Comparison of ENCODE assay signal across 1 cellular context in genomic region chr3:72776-73175, GRCh38.
TF ChIP-seq lines count a peak whose summit lies in the region.

No MANE protein-coding gene starts in this region.

TF ChIP-seq in H1, 55 proteins besides CTCF, POLR2A, EP300 and RAD21 (continued from another document):
- no peak for TF ChIP-seq TAF7 (optimal IDR thresholded peaks at IDR 0.05; ENCODE audit: borderline replicate concordance, low read depth, low read length)
- TF ChIP-seq MAFK (IDR thresholded peaks at IDR 0.05; ENCODE audit: low read depth, low read length): no peak
- no peak for TF ChIP-seq ASH2L (IDR thresholded peaks at IDR 0.05; ENCODE audit: low read length)
- TF ChIP-seq USF2 (IDR thresholded peaks at IDR 0.05; ENCODE audit: low read length): no peak
- no peak for TF ChIP-seq BCL11A (IDR thresholded peaks at IDR 0.05; ENCODE audit: low read depth in 2 of 2, low read length in 2 of 2)
- no peak for TF ChIP-seq SP1 (IDR thresholded peaks at IDR 0.05; ENCODE audit: low read depth, low read length)
- no peak for TF ChIP-seq EZH2 (IDR thresholded peaks at IDR 0.05; ENCODE audit: low read depth, low read length, severe bottlenecking)
- no peak for TF ChIP-seq POU5F1 (IDR thresholded peaks at IDR 0.05; ENCODE audit: low read depth, low read length)
- no peak for TF ChIP-seq BRCA1 (IDR thresholded peaks at IDR 0.05; ENCODE audit: low read depth, low read length)
- no peak for TF ChIP-seq CEBPB (IDR thresholded peaks at IDR 0.05; ENCODE audit: low read depth, low read length)
